5 cellular contexts compared by ENCODE assay signal in the genomic region with DNA sequence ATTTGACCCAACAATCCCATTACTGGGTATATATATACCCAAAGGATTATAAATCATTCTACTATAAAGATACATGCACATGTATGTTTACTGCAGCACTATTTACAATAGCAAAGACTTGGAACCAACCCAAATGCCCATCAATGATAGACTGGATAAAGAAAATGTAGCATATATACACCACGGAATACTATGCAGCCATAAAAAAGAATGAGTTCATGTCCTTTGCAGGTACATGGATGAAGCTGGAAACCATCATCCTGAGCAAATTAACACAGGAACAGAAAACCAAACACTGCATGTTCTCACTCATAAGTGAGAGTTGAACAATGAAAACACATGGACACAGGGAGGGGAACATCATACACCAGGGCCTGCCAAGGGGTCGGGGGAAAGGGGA.
DNase-seq lines count a peak whose midpoint lies in the region; ATAC-seq, FAIRE-seq and TF ChIP-seq lines count a peak whose summit lies in the region.
"Not testable (repeated sequence)": the region's sequence is repeated elsewhere in the genome, so short reads cannot be mapped to it uniquely, and the experiment has no call there.

No MANE protein-coding gene starts in this region.

- not testable (repeated sequence) for TF ChIP-seq CTCF in HEK293 (tag by site-specific recombination; IDR thresholded peaks at IDR 0.05); activated CD8-positive, alpha-beta T cell treated with anti-CD3 and anti-CD28 coated beads for 36 hours (IDR thresholded peaks at IDR 0.05); K562 (IDR thresholded peaks at IDR 0.05 in 2 of 3, conservative IDR thresholded peaks at IDR 0.05 in 1 of 3; ENCODE audit: insufficient read depth in 2 of 3, low read depth in 1 of 3, low read length in 3 of 3); endothelial cell (IDR thresholded peaks at IDR 0.05; ENCODE audit: unreplicated experiment)

- FAIRE-seq in K562 (lab: Jason Lieb, UNC), result not testable (repeated sequence)

- BruUV-seq in K562 (replicated peaks; lab: Mats Ljungman, UMichigan), result not testable (repeated sequence)

- H3K27ac Mint-ChIP-seq in activated CD8-positive, alpha-beta T cell treated with anti-CD3 and anti-CD28 coated beads for 36 hours, result peak overlapping the region; percentile 23
- H3K27ac Mint-ChIP-seq in activated naive CD8-positive, alpha-beta T cell, result peak overlapping the region; percentile 70
- not testable (repeated sequence) for H3K27ac Mint-ChIP-seq in endothelial cell (ENCODE audit: unreplicated experiment)

- H3K4me1 ChIP-seq in HEK293 (ENCODE audit: control insufficient read depth, insufficient read depth, low read length); K562 (replicated peaks in 1 of 2; ENCODE audit: control insufficient read depth in 2 of 2, insufficient read depth in 2 of 2, low read length in 2 of 2): not testable (repeated sequence)

- H3K36me3 Mint-ChIP-seq in activated CD8-positive, alpha-beta T cell treated with anti-CD3 and anti-CD28 coated beads for 36 hours (ENCODE audit: low read depth), result peaks cover 56% of the 10 kb centered on the region
- peaks cover 21% of the 10 kb centered on the region for H3K36me3 Mint-ChIP-seq in activated naive CD8-positive, alpha-beta T cell
- peaks cover 14% of the 10 kb centered on the region for H3K36me3 Mint-ChIP-seq in endothelial cell (ENCODE audit: low read depth, unreplicated experiment)

- not testable (repeated sequence) for TF ChIP-seq POLR2A in K562 (conservative IDR thresholded peaks at IDR 0.05)

- H3K4me3 Mint-ChIP-seq in activated CD8-positive, alpha-beta T cell treated with anti-CD3 and anti-CD28 coated beads for 36 hours; activated naive CD8-positive, alpha-beta T cell: not testable (repeated sequence)
- H3K4me3 Mint-ChIP-seq in endothelial cell (ENCODE audit: unreplicated experiment), result peak overlapping the region; percentile 77

- H3K9ac ChIP-seq in K562 (ENCODE audit: insufficient read depth in 1 of 2, low read depth in 2 of 2, low read length in 2 of 2), result not testable (repeated sequence)

- intact Hi-C loops in activated CD8-positive, alpha-beta T cell treated with anti-CD3 and anti-CD28 coated beads for 36 hours (cut with micrococcal nuclease), result loop anchor here (5.0 kb wide), 1 partner anchor 38 kb away; no protein-coding TSS in a partner anchor
- intact Hi-C loops in K562 (cut with micrococcal nuclease), result not testable (repeated sequence)

- not testable (repeated sequence) for TF ChIP-seq EP300 in K562 (IDR thresholded peaks at IDR 0.05; ENCODE audit: low read length)

- H3K27me3 ChIP-seq in K562 (ENCODE audit: control insufficient read depth in 2 of 2, insufficient read depth in 2 of 2, low read length in 2 of 2), result not testable (repeated sequence)

- H3K4me2 ChIP-seq in K562 (ENCODE audit: insufficient read depth, low read length), result not testable (repeated sequence)

- H3K27ac ChIP-seq in HEK293 (ENCODE audit: extremely low read depth, low read depth, low read length); K562 (ENCODE audit: extremely low read depth, low read depth, low read length): not testable (repeated sequence)

- peaks cover 36% of the 10 kb centered on the region for H3K4me1 Mint-ChIP-seq in activated CD8-positive, alpha-beta T cell treated with anti-CD3 and anti-CD28 coated beads for 36 hours (ENCODE audit: low read depth)
- H3K4me1 Mint-ChIP-seq in activated naive CD8-positive, alpha-beta T cell (ENCODE audit: low read depth), result peaks cover 50% of the 10 kb centered on the region
- not testable (repeated sequence) for H3K4me1 Mint-ChIP-seq in endothelial cell (ENCODE audit: unreplicated experiment)

- H3K27me3 Mint-ChIP-seq in activated CD8-positive, alpha-beta T cell treated with anti-CD3 and anti-CD28 coated beads for 36 hours; activated naive CD8-positive, alpha-beta T cell; endothelial cell (ENCODE audit: unreplicated experiment): not testable (repeated sequence)

- CTCF ChIA-PET in HEK293 (lab: Yijun Ruan, JAX); activated CD8-positive, alpha-beta T cell treated with anti-CD3 and anti-CD28 coated beads for 36 hours (lab: Charles Lee); K562 (lab: Yijun Ruan, JAX; ENCODE audit: low intra/inter-chr PET ratio): not testable (repeated sequence)

- WGBS in K562 (ENCODE audit: insufficient coverage, low coverage, missing lambda C conversion rate), result 75% methylated on average over 1 of the region's 2 CpGs

- DNase-seq in activated CD8-positive, alpha-beta T cell treated with anti-CD3 and anti-CD28 coated beads for 36 hours; K562 (ENCODE audit: extremely low read depth in 1 of 4, low spot score in 3 of 4); endothelial cell (ENCODE audit: low spot score): not testable (repeated sequence)

- POLR2A ChIA-PET in HEK293 (lab: Yijun Ruan, JAX); activated CD8-positive, alpha-beta T cell treated with anti-CD3 and anti-CD28 coated beads for 36 hours (lab: Charles Lee); K562 (lab: Yijun Ruan, JAX): not testable (repeated sequence)

- H2AFZ ChIP-seq in K562 (ENCODE audit: low read depth, low read length), result not testable (repeated sequence)

- H3K9me1 ChIP-seq in K562 (ENCODE audit: control insufficient read depth, insufficient read depth, low read length), result not testable (repeated sequence)

- in situ Hi-C loops in K562 (cut with MboI), result not testable (repeated sequence)

- H3K36me3 ChIP-seq in HEK293 (ENCODE audit: control insufficient read depth in 2 of 2, insufficient read depth in 1 of 2, low read length in 2 of 2), result peaks cover 10 to 22% of the 10 kb centered on the region in 2 experiments
- H3K36me3 ChIP-seq in K562 (ENCODE audit: control insufficient read depth, insufficient read depth, low read length), result peaks cover 26% of the 10 kb centered on the region; the same call in 2 of the 3 replicates

- not testable (repeated sequence) for H3K9me3 ChIP-seq in HEK293 (ENCODE audit: control insufficient read depth, insufficient read depth, low read depth, low read length); K562 (replicated peaks; ENCODE audit: control insufficient read depth, insufficient read depth, low read depth, low read length)

- not testable (repeated sequence) for TF ChIP-seq RAD21 in K562 (CRISPR knock-in tag; conservative IDR thresholded peaks at IDR 0.05 in 1 of 2, IDR thresholded peaks at IDR 0.05 in 1 of 2)

- not testable (repeated sequence) for ATAC-seq in activated CD8-positive, alpha-beta T cell treated with anti-CD3 and anti-CD28 coated beads for 36 hours; K562

- not testable (repeated sequence) for H3K79me2 ChIP-seq in K562 (ENCODE audit: control insufficient read depth, insufficient read depth, low read length)

- not testable (repeated sequence) for H3K4me3 ChIP-seq in HEK293 (ENCODE audit: low read depth, low read length); K562

- not testable (repeated sequence) for H3K9me3 Mint-ChIP-seq in activated CD8-positive, alpha-beta T cell treated with anti-CD3 and anti-CD28 coated beads for 36 hours; activated naive CD8-positive, alpha-beta T cell (ENCODE audit: low read depth); endothelial cell (ENCODE audit: unreplicated experiment)

- H4K20me1 ChIP-seq in K562 (replicated peaks; ENCODE audit: control insufficient read depth, insufficient read depth, low read length), result not testable (repeated sequence)

TF ChIP-seq in HEK293, 187 proteins besides CTCF, POLR2A, EP300 and RAD21 (continues in another document):
- TF ChIP-seq, protein P1, sequence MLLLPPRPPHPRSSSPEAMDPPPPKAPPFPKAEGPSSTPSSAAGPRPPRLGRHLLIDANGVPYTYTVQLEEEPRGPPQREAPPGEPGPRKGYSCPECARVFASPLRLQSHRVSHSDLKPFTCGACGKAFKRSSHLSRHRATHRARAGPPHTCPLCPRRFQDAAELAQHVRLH (tag by site-specific recombination; IDR thresholded peaks at IDR 0.05), result 0 out of 2 replicates have a peak, but pooled peaks have one; percentile 29
- peak; percentile 97 for TF ChIP-seq ZNF146 (tag by site-specific recombination; IDR thresholded peaks at IDR 0.05)

TF ChIP-seq in K562, 482 proteins besides CTCF, POLR2A, EP300 and RAD21:
- peak; percentile 57 for TF ChIP-seq ZNF146 (CRISPR knock-in tag; IDR thresholded peaks at IDR 0.05; ENCODE audit: unreplicated experiment)
TF ChIP-seq in K562: peak in this region for 1; not testable (repeated sequence) for 481.
